22 cellular contexts compared by ENCODE assay signal in genomic region chr5:107959573-107960279, GRCh38.
DNase-seq lines count a peak whose midpoint lies in the region; ATAC-seq, FAIRE-seq and TF ChIP-seq lines count a peak whose summit lies in the region.
"Had no signal": no experiment of that assay in that cellular context is flagged by ENCODE, and none has a peak within 500 bp of the region (broad histone marks: within the 10 kb centered on the region; RNA-seq: fewer than 3 reads in every experiment).

No MANE protein-coding gene starts in this region.

- H3K9me2 ChIP-seq in Karpas-422 (replicated peaks; ENCODE audit: insufficient read depth, low read length) = no peaks in the 10 kb centered on the region

- H3K27ac ChIP-seq in astrocyte (ENCODE audit: low read depth, low read length) = no peak overlapping the region
- H3K27ac ChIP-seq in Karpas-422 (ENCODE audit: low read length) = no peak overlapping the region
- H3K27ac ChIP-seq: BLaER1, GM23248 had no signal

- no peak overlapping the region for H3K9ac ChIP-seq in astrocyte (ENCODE audit: low read length)
- no peak overlapping the region for H3K9ac ChIP-seq in Karpas-422 (ENCODE audit: low read length)
- H3K9ac ChIP-seq: BLaER1, GM23248 had no signal

- no peak overlapping the region for H3K4me3 Mint-ChIP-seq in activated CD8-positive, alpha-beta T cell treated with anti-CD3 and anti-CD28 coated beads for 36 hours
- no peak overlapping the region for H3K4me3 Mint-ChIP-seq in activated CD8-positive, alpha-beta T cell treated with anti-CD3 and anti-CD28 coated beads, Interleukin-2, amount 10 ng/mL, durations not matched to agents 7 days and 5 days
- no peak overlapping the region for H3K4me3 Mint-ChIP-seq in stimulated activated naive CD8-positive, alpha-beta T cell treated with anti-CD3 and anti-CD28 coated beads, Interleukin-15, Interleukin-2, amounts not matched to agents 100 ng/mL and 50 ng/mL, for 24 hours
- no peak overlapping the region for H3K4me3 Mint-ChIP-seq in stimulated activated naive CD8-positive, alpha-beta T cell treated with anti-CD3 and anti-CD28 coated beads, Interleukin-15, amount 100 ng/mL, for 72 hours
- no peak overlapping the region for H3K4me3 Mint-ChIP-seq in astrocyte (ENCODE audit: unreplicated experiment)
- H3K4me3 Mint-ChIP-seq in nephron progenitor cell = no peak overlapping the region
- H3K4me3 Mint-ChIP-seq: CD14-positive monocyte; CD4-positive, alpha-beta memory T cell; HFFc6 had no signal

- H4K20me1 ChIP-seq in astrocyte (ENCODE audit: insufficient read depth, low read length) (no peaks in the 10 kb centered on the region), Karpas-422 (ENCODE audit: insufficient read depth, low read depth, low read length) (no peaks in the 10 kb centered on the region)
- H4K20me1 ChIP-seq: BLaER1 had no signal

- peaks cover 24% of the 10 kb centered on the region for H3K4me1 Mint-ChIP-seq in activated CD8-positive, alpha-beta T cell treated with anti-CD3 and anti-CD28 coated beads for 36 hours (ENCODE audit: low read depth)
- H3K4me1 Mint-ChIP-seq in activated CD8-positive, alpha-beta T cell treated with anti-CD3 and anti-CD28 coated beads, Interleukin-2, amount 10 ng/mL, durations not matched to agents 7 days and 5 days (ENCODE audit: low read depth) = peaks cover 6% of the 10 kb centered on the region
- peaks cover 9% of the 10 kb centered on the region for H3K4me1 Mint-ChIP-seq in stimulated activated naive CD8-positive, alpha-beta T cell treated with anti-CD3 and anti-CD28 coated beads, Interleukin-15, Interleukin-2, amounts not matched to agents 100 ng/mL and 50 ng/mL, for 24 hours (ENCODE audit: low read depth)
- peaks cover 27% of the 10 kb centered on the region for H3K4me1 Mint-ChIP-seq in stimulated activated naive CD8-positive, alpha-beta T cell treated with anti-CD3 and anti-CD28 coated beads, Interleukin-15, amount 100 ng/mL, for 72 hours
- no peaks in the 10 kb centered on the region for H3K4me1 Mint-ChIP-seq in astrocyte (ENCODE audit: low read depth, unreplicated experiment)
- H3K4me1 Mint-ChIP-seq in nephron progenitor cell = peaks cover 51% of the 10 kb centered on the region
- H3K4me1 Mint-ChIP-seq: CD14-positive monocyte had no signal

- POLR2A ChIA-PET in activated CD8-positive, alpha-beta T cell treated with anti-CD3 and anti-CD28 coated beads for 36 hours (lab: Charles Lee) = no interaction called here
- POLR2A ChIA-PET in activated CD8-positive, alpha-beta T cell treated with anti-CD3 and anti-CD28 coated beads, Interleukin-2, amount 10 ng/mL, durations not matched to agents 7 days and 5 days (lab: Charles Lee) = no interaction called here

- H3K9me3 ChIP-seq in astrocyte (ENCODE audit: insufficient read depth, low read depth, low read length) = no peaks in the 10 kb centered on the region
- H3K9me3 ChIP-seq in Karpas-422 (ENCODE audit: low read length) = no peaks in the 10 kb centered on the region
- H3K9me3 ChIP-seq: BLaER1 had no signal

- peak overlapping the region; percentile 90 for H3K27ac Mint-ChIP-seq in activated CD8-positive, alpha-beta T cell treated with anti-CD3 and anti-CD28 coated beads for 36 hours
- no peak overlapping the region for H3K27ac Mint-ChIP-seq in activated CD8-positive, alpha-beta T cell treated with anti-CD3 and anti-CD28 coated beads, Interleukin-2, amount 10 ng/mL, durations not matched to agents 7 days and 5 days
- peak overlapping the region; percentile 13 for H3K27ac Mint-ChIP-seq in stimulated activated naive CD8-positive, alpha-beta T cell treated with anti-CD3 and anti-CD28 coated beads, Interleukin-15, Interleukin-2, amounts not matched to agents 100 ng/mL and 50 ng/mL, for 24 hours
- peak overlapping the region in 1 of 2 donors; percentile 84 for H3K27ac Mint-ChIP-seq in stimulated activated naive CD8-positive, alpha-beta T cell treated with anti-CD3 and anti-CD28 coated beads, Interleukin-15, amount 100 ng/mL, for 72 hours
- H3K27ac Mint-ChIP-seq in astrocyte (ENCODE audit: unreplicated experiment) (no peak overlapping the region), nephron progenitor cell (peak overlapping the region; percentile 40)
- H3K27ac Mint-ChIP-seq: CD14-positive monocyte; CD4-positive, alpha-beta memory T cell; HFFc6 had no signal

- peak; percentile 17 for FAIRE-seq in astrocyte (lab: Jason Lieb, UNC)
- FAIRE-seq: GM12892, HTR-8/SVneo, K562 had no signal

- CTCF ChIA-PET in activated CD8-positive, alpha-beta T cell treated with anti-CD3 and anti-CD28 coated beads for 36 hours (lab: Charles Lee) = no interaction called here
- CTCF ChIA-PET in activated CD8-positive, alpha-beta T cell treated with anti-CD3 and anti-CD28 coated beads, Interleukin-2, amount 10 ng/mL, durations not matched to agents 7 days and 5 days (lab: Charles Lee) = no interaction called here

- H3K4me1 ChIP-seq in astrocyte (ENCODE audit: insufficient read depth, low read length) = no peaks in the 10 kb centered on the region
- H3K4me1 ChIP-seq in Karpas-422 (ENCODE audit: low read length) = no peaks in the 10 kb centered on the region
- H3K4me1 ChIP-seq: BLaER1 had no signal

- intact Hi-C loops in activated CD8-positive, alpha-beta T cell treated with anti-CD3 and anti-CD28 coated beads for 36 hours (cut with micrococcal nuclease) = no loop called here

- DNase-seq in activated CD8-positive, alpha-beta T cell treated with anti-CD3 and anti-CD28 coated beads for 36 hours = no peak
- no peak for DNase-seq in activated CD8-positive, alpha-beta T cell treated with anti-CD3 and anti-CD28 coated beads, Interleukin-2, amount 10 ng/mL, durations not matched to agents 7 days and 5 days
- DNase-seq in stimulated activated naive CD8-positive, alpha-beta T cell treated with anti-CD3 and anti-CD28 coated beads, Interleukin-15, amount 100 ng/mL, for 72 hours = no peak
- DNase-seq in astrocyte (ENCODE audit: low read depth) (no peak), nephron progenitor cell (no peak), Karpas-422 (no peak), GOT3 (lab: John Stamatoyannopoulos, UW) (no peak)
- DNase-seq: 8988T, DND-41, EL, GM23248, H7, HFFc6, IMR-90 had no signal

- no peaks in the 10 kb centered on the region for H3K36me3 ChIP-seq in astrocyte (ENCODE audit: insufficient read depth, low read length)
- H3K36me3 ChIP-seq in Karpas-422 (ENCODE audit: insufficient read depth, low read length) = no peaks in the 10 kb centered on the region
- H3K36me3 ChIP-seq: BLaER1 had no signal

- TF ChIP-seq CTCF in activated CD8-positive, alpha-beta T cell treated with anti-CD3 and anti-CD28 coated beads for 36 hours (IDR thresholded peaks at IDR 0.05) = no peak
- no peak for TF ChIP-seq CTCF in astrocyte (IDR thresholded peaks at IDR 0.05; ENCODE audit: insufficient read depth, low read depth, low read length)
- TF ChIP-seq CTCF in nephron progenitor cell (IDR thresholded peaks at IDR 0.05) = no peak

- peaks cover 3% of the 10 kb centered on the region for H3K36me3 Mint-ChIP-seq in activated CD8-positive, alpha-beta T cell treated with anti-CD3 and anti-CD28 coated beads for 36 hours (ENCODE audit: low read depth)
- no peaks in the 10 kb centered on the region for H3K36me3 Mint-ChIP-seq in activated CD8-positive, alpha-beta T cell treated with anti-CD3 and anti-CD28 coated beads, Interleukin-2, amount 10 ng/mL, durations not matched to agents 7 days and 5 days (ENCODE audit: low read depth)
- H3K36me3 Mint-ChIP-seq in stimulated activated naive CD8-positive, alpha-beta T cell treated with anti-CD3 and anti-CD28 coated beads, Interleukin-15, Interleukin-2, amounts not matched to agents 100 ng/mL and 50 ng/mL, for 24 hours (ENCODE audit: low read depth) = no peaks in the 10 kb centered on the region
- no peaks in the 10 kb centered on the region for H3K36me3 Mint-ChIP-seq in astrocyte (ENCODE audit: low read depth, unreplicated experiment)
- peaks cover 6% of the 10 kb centered on the region for H3K36me3 Mint-ChIP-seq in nephron progenitor cell (ENCODE audit: low read depth)
- H3K36me3 Mint-ChIP-seq: CD14-positive monocyte had no signal

- H3K4me3 ChIP-seq in astrocyte (ENCODE audit: insufficient read depth, low read depth, low read length) (no peak overlapping the region), Karpas-422 (ENCODE audit: low read length) (no peak overlapping the region)
- H3K4me3 ChIP-seq: BLaER1, GM23248, K562 had no signal

- no peak overlapping the region for H3K4me2 ChIP-seq in astrocyte (ENCODE audit: low read length)
- no peak overlapping the region for H3K4me2 ChIP-seq in Karpas-422 (ENCODE audit: low read depth, low read length, poor library complexity, severe bottlenecking)
- H3K4me2 ChIP-seq: BLaER1 had no signal

- H3K9me3 Mint-ChIP-seq in activated CD8-positive, alpha-beta T cell treated with anti-CD3 and anti-CD28 coated beads for 36 hours = peaks cover 2% of the 10 kb centered on the region
- H3K9me3 Mint-ChIP-seq in activated CD8-positive, alpha-beta T cell treated with anti-CD3 and anti-CD28 coated beads, Interleukin-2, amount 10 ng/mL, durations not matched to agents 7 days and 5 days (ENCODE audit: insufficient read depth) = no peaks in the 10 kb centered on the region
- no peaks in the 10 kb centered on the region for H3K9me3 Mint-ChIP-seq in stimulated activated naive CD8-positive, alpha-beta T cell treated with anti-CD3 and anti-CD28 coated beads, Interleukin-15, Interleukin-2, amounts not matched to agents 100 ng/mL and 50 ng/mL, for 24 hours
- no peaks in the 10 kb centered on the region for H3K9me3 Mint-ChIP-seq in stimulated activated naive CD8-positive, alpha-beta T cell treated with anti-CD3 and anti-CD28 coated beads, Interleukin-15, amount 100 ng/mL, for 72 hours
- no peaks in the 10 kb centered on the region for H3K9me3 Mint-ChIP-seq in astrocyte (ENCODE audit: unreplicated experiment)
- peaks cover 3% of the 10 kb centered on the region for H3K9me3 Mint-ChIP-seq in nephron progenitor cell
- H3K9me3 Mint-ChIP-seq: CD4-positive, alpha-beta memory T cell; HFFc6 had no signal

- no peaks in the 10 kb centered on the region for H3K79me2 ChIP-seq in astrocyte (ENCODE audit: insufficient read depth, low read length)
- H3K79me2 ChIP-seq in Karpas-422 (ENCODE audit: low read length) = no peaks in the 10 kb centered on the region

- H3K27me3 ChIP-seq in astrocyte (ENCODE audit: insufficient read depth, low read length) = no peaks in the 10 kb centered on the region
- H3K27me3 ChIP-seq in Karpas-422 (ENCODE audit: low read length) = no peaks in the 10 kb centered on the region
- H3K27me3 ChIP-seq: BLaER1 had no signal

- no peak for ATAC-seq in activated CD8-positive, alpha-beta T cell treated with anti-CD3 and anti-CD28 coated beads for 36 hours
- ATAC-seq in activated CD8-positive, alpha-beta T cell treated with anti-CD3 and anti-CD28 coated beads, Interleukin-2, amount 10 ng/mL, durations not matched to agents 7 days and 5 days = no peak
- no peak for ATAC-seq in stimulated activated naive CD8-positive, alpha-beta T cell treated with anti-CD3 and anti-CD28 coated beads, Interleukin-15, amount 100 ng/mL, for 72 hours
- ATAC-seq: HCT116, K562 had no signal

- no peaks in the 10 kb centered on the region for H3K27me3 Mint-ChIP-seq in activated CD8-positive, alpha-beta T cell treated with anti-CD3 and anti-CD28 coated beads for 36 hours
- H3K27me3 Mint-ChIP-seq in activated CD8-positive, alpha-beta T cell treated with anti-CD3 and anti-CD28 coated beads, Interleukin-2, amount 10 ng/mL, durations not matched to agents 7 days and 5 days (ENCODE audit: low read depth) = no peaks in the 10 kb centered on the region
- no peaks in the 10 kb centered on the region for H3K27me3 Mint-ChIP-seq in stimulated activated naive CD8-positive, alpha-beta T cell treated with anti-CD3 and anti-CD28 coated beads, Interleukin-15, Interleukin-2, amounts not matched to agents 100 ng/mL and 50 ng/mL, for 24 hours
- no peaks in the 10 kb centered on the region for H3K27me3 Mint-ChIP-seq in stimulated activated naive CD8-positive, alpha-beta T cell treated with anti-CD3 and anti-CD28 coated beads, Interleukin-15, amount 100 ng/mL, for 72 hours
- H3K27me3 Mint-ChIP-seq in astrocyte (ENCODE audit: low read depth, unreplicated experiment) = no peaks in the 10 kb centered on the region
- no peaks in the 10 kb centered on the region for H3K27me3 Mint-ChIP-seq in nephron progenitor cell (ENCODE audit: low read depth, poor library complexity)
- H3K27me3 Mint-ChIP-seq: CD4-positive, alpha-beta memory T cell had no signal

- H2AFZ ChIP-seq in astrocyte (ENCODE audit: low read depth, low read length) (no peak overlapping the region), Karpas-422 (ENCODE audit: low read length) (no peak overlapping the region)
- H2AFZ ChIP-seq: GM23248 had no signal

Comparison
In these comparisons a context has a peak if more than half of its experiments do, and no peak if none do; other contexts are left out.
1. H3K27ac Mint-ChIP-seq: peak in activated CD8-positive, alpha-beta T cell treated with anti-CD3 and anti-CD28 coated beads for 36 hours (single experiment), stimulated activated naive CD8-positive, alpha-beta T cell treated with anti-CD3 and anti-CD28 coated beads, Interleukin-15, Interleukin-2, amounts not matched to agents 100 ng/mL and 50 ng/mL, for 24 hours (single experiment) and nephron progenitor cell (single experiment); none in activated CD8-positive, alpha-beta T cell treated with anti-CD3 and anti-CD28 coated beads, Interleukin-2, amount 10 ng/mL, durations not matched to agents 7 days and 5 days (single experiment) and astrocyte (single experiment).